Comparison of ENCODE assay signal across 19 cellular contexts in genomic region chr1:206447792-206448191, GRCh38. TPM values are rescaled to one million over a fixed set of nuclear protein-coding genes. Genes with fewer than 3 reads are reported as not detected.
DNase-seq lines count a peak whose midpoint lies in the region; ATAC-seq and TF ChIP-seq lines count a peak whose summit lies in the region.
"Had no signal": no experiment of that assay in that cellular context is flagged by ENCODE, and none has a peak within 500 bp of the region (broad histone marks: within the 10 kb centered on the region; RNA-seq: fewer than 3 reads in every experiment).

No MANE protein-coding gene starts in this region.

- H3K4me3 ChIP-seq in mammary epithelial cell (replicated peaks in 1 of 3; ENCODE audit: insufficient read depth in 1 of 3, low read depth in 2 of 3, low read length in 3 of 3), result no peak overlapping the region
- no peak overlapping the region for H3K4me3 ChIP-seq in CD8-positive, alpha-beta memory T cell (ENCODE audit: low read length)
- H3K4me3 ChIP-seq: GM23338, MG63 had no signal

- dilution Hi-C loops in mammary epithelial cell (cut with HindIII; ENCODE audit: low sequenced_read_pairs), result loop anchor here (5.0 to 25.0 kb wide), 2 partner anchors 65 to 310 kb away; no protein-coding TSS in a partner anchor

- no peak overlapping the region for H3K9ac ChIP-seq in mammary epithelial cell (ENCODE audit: insufficient read depth, low read length)
- H3K9ac ChIP-seq: KMS-11, SK-N-SH had no signal

- peaks cover 60% of the 10 kb centered on the region for H3K36me3 Mint-ChIP-seq in stimulated activated effector memory CD8-positive, alpha-beta T cell treated with anti-CD3 and anti-CD28 coated beads, Interleukin-12 subunit alpha, Interleukin-12 subunit beta, amount 100 ng/mL, for 72 hours
- peaks cover 73% of the 10 kb centered on the region for H3K36me3 Mint-ChIP-seq in stimulated activated memory B cell treated with anti-CD40 and anti-IgM and Interleukin-4, amounts not matched to agents 10 μg/mL and 1 μg/mL and 100 μg/mL, for 72 hours
- peaks cover 0 to 73% (median 19%) of the 10 kb centered on the region in 3 donors for H3K36me3 Mint-ChIP-seq in CD8-positive, alpha-beta memory T cell

- H3K27ac Mint-ChIP-seq in stimulated activated effector memory CD8-positive, alpha-beta T cell treated with anti-CD3 and anti-CD28 coated beads, Interleukin-12 subunit alpha, Interleukin-12 subunit beta, amount 100 ng/mL, for 72 hours, result peak overlapping the region; percentile 22
- no peak overlapping the region for H3K27ac Mint-ChIP-seq in stimulated activated memory B cell treated with anti-CD40 and anti-IgM and Interleukin-4, amounts not matched to agents 10 μg/mL and 1 μg/mL and 100 μg/mL, for 72 hours
- peak overlapping the region in 1 of 8 donors; percentile 38 for H3K27ac Mint-ChIP-seq in CD8-positive, alpha-beta memory T cell
- H3K27ac Mint-ChIP-seq: B cell, GM23338 had no signal

- H3K27me3 ChIP-seq in mammary epithelial cell (ENCODE audit: insufficient read depth, low read length), result no peaks in the 10 kb centered on the region
- H3K27me3 ChIP-seq in CD8-positive, alpha-beta memory T cell (ENCODE audit: insufficient read depth, low read length, poor library complexity, severe bottlenecking), result no peaks in the 10 kb centered on the region
- H3K27me3 ChIP-seq: MG63 had no signal

- DNase-seq in M059J (ENCODE audit: low read depth) (peak; percentile 63), mammary epithelial cell (peak; percentile 92), kidney tubule cell (ENCODE audit: low spot score) (peak; percentile 60), HuH-7 (ENCODE audit: low spot score) (no peak)
- no peak for DNase-seq in stimulated activated effector memory CD8-positive, alpha-beta T cell treated with anti-CD3 and anti-CD28 coated beads, Interleukin-12 subunit alpha, Interleukin-12 subunit beta, amount 100 ng/mL, for 72 hours (ENCODE audit: low spot score in 2 of 2)
- no peak for DNase-seq in CD8-positive, alpha-beta memory T cell
- DNase-seq: CD4-positive, alpha-beta memory T cell; MG63; NCI-H1092; NCI-H146; NCI-H524; SHP77 had no signal

- CTCF ChIA-PET in mammary epithelial cell (lab: Charles Lee; ENCODE audit: low non-redundant PET), result no interaction called here
- CTCF ChIA-PET in CD8-positive, alpha-beta memory T cell (lab: Charles Lee), result interaction anchor here (0.7 kb wide), 1 partner anchor 16 kb away, joined by 3 read pairs; no protein-coding TSS in a partner anchor

- no peaks in the 10 kb centered on the region for H3K79me2 ChIP-seq in mammary epithelial cell (ENCODE audit: insufficient read depth, low read length)

- H3K27ac ChIP-seq in mammary epithelial cell (ENCODE audit: insufficient read depth, low read depth, low read length), result no peak overlapping the region
- no peak overlapping the region for H3K27ac ChIP-seq in CD8-positive, alpha-beta memory T cell (ENCODE audit: low read depth, low read length)
- H3K27ac ChIP-seq: KMS-11 had no signal

- peaks cover 11% of the 10 kb centered on the region for H3K4me1 ChIP-seq in mammary epithelial cell (ENCODE audit: insufficient read depth, low read length)
- no peaks in the 10 kb centered on the region for H3K4me1 ChIP-seq in CD8-positive, alpha-beta memory T cell (ENCODE audit: insufficient read depth, low read length)

- no peak overlapping the region for H2AFZ ChIP-seq in mammary epithelial cell (ENCODE audit: low read depth, low read length)
- H2AFZ ChIP-seq: GM23338 had no signal

- in situ Hi-C loops in mammary epithelial cell (cut with MboI; ENCODE audit: low sequenced_read_pairs in 2 of 2), result no loop called here

- BruUV-seq in mammary epithelial cell (replicated peaks; lab: Mats Ljungman, UMichigan), result no TSS peak

- H3K4me1 Mint-ChIP-seq in stimulated activated effector memory CD8-positive, alpha-beta T cell treated with anti-CD3 and anti-CD28 coated beads, Interleukin-12 subunit alpha, Interleukin-12 subunit beta, amount 100 ng/mL, for 72 hours, result no peaks in the 10 kb centered on the region
- H3K4me1 Mint-ChIP-seq in stimulated activated memory B cell treated with anti-CD40 and anti-IgM and Interleukin-4, amounts not matched to agents 10 μg/mL and 1 μg/mL and 100 μg/mL, for 72 hours, result no peaks in the 10 kb centered on the region
- no peaks in the 10 kb centered on the region for H3K4me1 Mint-ChIP-seq in CD8-positive, alpha-beta memory T cell
- H3K4me1 Mint-ChIP-seq: B cell; CD4-positive, alpha-beta memory T cell had no signal

- intact Hi-C loops in mammary epithelial cell (cut with micrococcal nuclease), result no loop called here

- no peaks in the 10 kb centered on the region for H3K9me3 Mint-ChIP-seq in stimulated activated effector memory CD8-positive, alpha-beta T cell treated with anti-CD3 and anti-CD28 coated beads, Interleukin-12 subunit alpha, Interleukin-12 subunit beta, amount 100 ng/mL, for 72 hours
- H3K9me3 Mint-ChIP-seq in stimulated activated memory B cell treated with anti-CD40 and anti-IgM and Interleukin-4, amounts not matched to agents 10 μg/mL and 1 μg/mL and 100 μg/mL, for 72 hours, result no peaks in the 10 kb centered on the region
- no peaks in the 10 kb centered on the region for H3K9me3 Mint-ChIP-seq in CD8-positive, alpha-beta memory T cell
- H3K9me3 Mint-ChIP-seq: GM23338 had no signal

- ATAC-seq in stimulated activated effector memory CD8-positive, alpha-beta T cell treated with anti-CD3 and anti-CD28 coated beads, Interleukin-12 subunit alpha, Interleukin-12 subunit beta, amount 100 ng/mL, for 72 hours, result no peak
- ATAC-seq in HG02885 (IDR thresholded peaks at IDR 0.05; ENCODE audit: poor library complexity, unreplicated experiment), result no peak
- no peak for ATAC-seq in stimulated activated memory B cell treated with anti-CD40 and anti-IgM and Interleukin-4, amounts not matched to agents 10 μg/mL and 1 μg/mL and 100 μg/mL, for 72 hours
- ATAC-seq: GM23338, HepG2 had no signal

- no peak for TF ChIP-seq CTCF in mammary epithelial cell (conservative IDR thresholded peaks at IDR 0.05 in 1 of 2, IDR thresholded peaks at IDR 0.05 in 1 of 2; ENCODE audit: extremely low read depth in 1 of 2, insufficient read depth in 1 of 2, low read depth in 1 of 2, low read length in 2 of 2)

- no peaks in the 10 kb centered on the region for H3K27me3 Mint-ChIP-seq in stimulated activated memory B cell treated with anti-CD40 and anti-IgM and Interleukin-4, amounts not matched to agents 10 μg/mL and 1 μg/mL and 100 μg/mL, for 72 hours
- no peaks in the 10 kb centered on the region for H3K27me3 Mint-ChIP-seq in CD8-positive, alpha-beta memory T cell
- H3K27me3 Mint-ChIP-seq: B cell; CD4-positive, alpha-beta memory T cell had no signal

- no peaks in the 10 kb centered on the region for H3K9me3 ChIP-seq in mammary epithelial cell (replicated peaks; ENCODE audit: insufficient read depth, low read length)
- no peaks in the 10 kb centered on the region for H3K9me3 ChIP-seq in CD8-positive, alpha-beta memory T cell (ENCODE audit: low read length)
- H3K9me3 ChIP-seq: MG63, SK-N-SH had no signal

- H3K4me3 Mint-ChIP-seq in stimulated activated effector memory CD8-positive, alpha-beta T cell treated with anti-CD3 and anti-CD28 coated beads, Interleukin-12 subunit alpha, Interleukin-12 subunit beta, amount 100 ng/mL, for 72 hours, result no peak overlapping the region
- no peak overlapping the region for H3K4me3 Mint-ChIP-seq in stimulated activated memory B cell treated with anti-CD40 and anti-IgM and Interleukin-4, amounts not matched to agents 10 μg/mL and 1 μg/mL and 100 μg/mL, for 72 hours
- no peak overlapping the region for H3K4me3 Mint-ChIP-seq in CD8-positive, alpha-beta memory T cell
- H3K4me3 Mint-ChIP-seq: B cell; CD4-positive, alpha-beta memory T cell; GM23338 had no signal

- no peaks in the 10 kb centered on the region for H4K20me1 ChIP-seq in mammary epithelial cell (ENCODE audit: insufficient read depth, low read length)

- H3K4me2 ChIP-seq in mammary epithelial cell (ENCODE audit: insufficient read depth, low read depth, low read length), result no peak overlapping the region
- H3K4me2 ChIP-seq: GM23338, KMS-11, SK-N-SH had no signal

- 25% methylated on average over 4 of the region's 4 CpGs for WGBS in mammary epithelial cell (ENCODE audit: low coverage, missing lambda C conversion rate)

- peaks cover 9% of the 10 kb centered on the region for H3K36me3 ChIP-seq in mammary epithelial cell (ENCODE audit: insufficient read depth, low read length)
- H3K36me3 ChIP-seq in CD8-positive, alpha-beta memory T cell (ENCODE audit: insufficient read depth, low read length), result no peaks in the 10 kb centered on the region

- POLR2A ChIA-PET in CD8-positive, alpha-beta memory T cell (lab: Charles Lee), result no interaction called here

RNA-seq across cellular contexts. Expression of gene IKBKE, which starts 22.5 kb away (rescaled TPM):
- total RNA-seq in M059J (2014; rRNA removed; shearing (Covaris generic)), result 7.6 and 12.2 TPM in 2 replicates
- 10 to 100 TPM in 1 of 2 donors, 1 to 10 TPM in 1; 9.2 to 11.6 TPM for total RNA-seq in mammary epithelial cell
- polyA plus RNA-seq in mammary epithelial cell, result 6.7 TPM
- 5.5 TPM for polyA minus RNA-seq in mammary epithelial cell
- total RNA-seq in CD8-positive, alpha-beta memory T cell, result 10 to 100 TPM; 17.1 to 18.4 TPM
- polyA plus RNA-seq in CD8-positive, alpha-beta memory T cell, result 46.6 TPM

RNA-seq across cellular contexts. Expression of gene RASSF5, which starts 59.5 kb away (rescaled TPM):
- total RNA-seq in M059J (2014; rRNA removed; shearing (Covaris generic)), result 1.6 and 4.1 TPM in 2 replicates
- total RNA-seq in mammary epithelial cell, result 1 to 10 TPM; 3.5 to 6.7 TPM
- 1.8 TPM for polyA plus RNA-seq in mammary epithelial cell
- 3.4 TPM for polyA minus RNA-seq in mammary epithelial cell
- 100 to 1,000 TPM; 163 to 165 TPM for total RNA-seq in CD8-positive, alpha-beta memory T cell
- 329 TPM for polyA plus RNA-seq in CD8-positive, alpha-beta memory T cell

Comparison
In these comparisons a context has a peak if more than half of its experiments do, and no peak if none do; other contexts are left out.
1. DNase-seq: peak in M059J (single experiment), mammary epithelial cell (single experiment) and kidney tubule cell (single experiment); none in stimulated activated effector memory CD8-positive, alpha-beta T cell treated with anti-CD3 and anti-CD28 coated beads, Interleukin-12 subunit alpha, Interleukin-12 subunit beta, amount 100 ng/mL, for 72 hours (0 of 2), HuH-7 (single experiment) and CD8-positive, alpha-beta memory T cell (0 of 5).
2. RNA of gene RASSF5, which starts 59.5 kb away (total RNA-seq): 163 to 165 TPM in CD8-positive, alpha-beta memory T cell; 3.5 to 6.7 TPM in mammary epithelial cell and 1.6 to 4.1 TPM in M059J; every median in the first group is over 10 times any median in the second.